ENCODE assay signal across 39 cellular contexts in genomic region chr6:35124356-35124755, GRCh38. TPM values are rescaled to one million over a fixed set of nuclear protein-coding genes. Genes with fewer than 3 reads are reported as not detected.
"Had no signal": no experiment of that assay in that cellular context is flagged by ENCODE, and none has a peak within 500 bp of the region (broad histone marks: within the 10 kb centered on the region; RNA-seq: fewer than 3 reads in every experiment).

No MANE protein-coding gene starts in this region.

- DNase-seq: activated CD4-positive, alpha-beta memory T cell treated with anti-CD3 and anti-CD28 coated beads, Interleukin-2, amount 10 ng/mL, durations not matched to agents 7 days and 5 days; activated CD4-positive, alpha-beta T cell treated with anti-CD3 and anti-CD28 coated beads for 1 hour; activated CD4-positive, alpha-beta T cell treated with anti-CD3 and anti-CD28 coated beads for 36 hours; activated CD4-positive, alpha-beta T cell treated with anti-CD3 and anti-CD28 coated beads for 48 hours; activated CD4-positive, alpha-beta T cell treated with anti-CD3 and anti-CD28 coated beads, Interleukin-2, amount 10 ng/mL, durations not matched to agents 7 days and 5 days; activated CD4-positive, alpha-beta T cell treated with anti-CD3 and anti-CD28 coated beads, Interleukin-2, amount 50 U/mL, for 48 hours; activated CD4-positive, CD25-positive, alpha-beta regulatory T cell; activated CD8-positive, alpha-beta memory T cell treated with anti-CD3 and anti-CD28 coated beads for 24 hours; activated CD8-positive, alpha-beta memory T cell treated with anti-CD3 and anti-CD28 coated beads, Interleukin-2, amount 10 ng/mL, durations not matched to agents 7 days and 5 days; activated CD8-positive, alpha-beta memory T cell treated with anti-CD3 and anti-CD28 coated beads, Interleukin-2, amount 50 U/mL, for 48 hours; activated CD8-positive, alpha-beta T cell treated with anti-CD3 and anti-CD28 coated beads, Interleukin-2, amount 10 ng/mL, durations not matched to agents 7 days and 5 days; activated effector memory CD4-positive, alpha-beta T cell treated with Interleukin-2 at 50 U/mL for 16 hours; activated gamma-delta T cell; activated naive CD4-positive, alpha-beta T cell treated with anti-CD3 and anti-CD28 coated beads, Interleukin-2, amount 10 ng/mL, durations not matched to agents 7 days and 5 days; activated naive CD4-positive, alpha-beta T cell treated with Interleukin-2 at 50 U/mL for 16 hours; activated naive CD8-positive, alpha-beta T cell treated with anti-CD3 and anti-CD28 coated beads, Interleukin-2, amount 10 ng/mL, durations not matched to agents 7 days and 5 days; activated naive CD8-positive, alpha-beta T cell treated with anti-CD3 and anti-CD28 coated beads, Interleukin-2, amount 50 U/mL, for 24 hours; activated T-cell treated with anti-CD3 and anti-CD28 coated beads, Interleukin-2, amount 50 U/mL, for 24 hours; activated T-cell treated with anti-CD3 and anti-CD28 coated beads, Interleukin-2, amount 50 U/mL, for 48 hours; aorta; body of pancreas; brain microvascular endothelial cell; caudate nucleus; cerebellar nuclear complex; T-helper 1 cell; T-helper 2 cell; T-helper 9 cell had no signal

- ATAC-seq: activated CD4-positive, alpha-beta T cell treated with anti-CD3 and anti-CD28 coated beads for 36 hours; activated CD4-positive, CD25-positive, alpha-beta regulatory T cell treated with anti-CD3 and anti-CD28 coated beads, Interleukin-2, amount 50 U/mL, for 24 hours; activated CD8-positive, alpha-beta memory T cell treated with anti-CD3 and anti-CD28 coated beads, Interleukin-2, amount 10 ng/mL, durations not matched to agents 7 days and 5 days; activated CD8-positive, alpha-beta T cell treated with anti-CD3 and anti-CD28 coated beads, Interleukin-2, amount 10 ng/mL, durations not matched to agents 7 days and 5 days; activated naive CD8-positive, alpha-beta T cell treated with anti-CD3 and anti-CD28 coated beads, Interleukin-2, amount 50 U/mL, for 24 hours; body of pancreas had no signal

- H3K4me1 Mint-ChIP-seq: activated CD4-positive, alpha-beta memory T cell treated with anti-CD3 and anti-CD28 coated beads, Interleukin-2, amount 10 ng/mL, durations not matched to agents 7 days and 5 days; activated CD4-positive, alpha-beta T cell treated with anti-CD3 and anti-CD28 coated beads for 36 hours; activated CD4-positive, alpha-beta T cell treated with anti-CD3 and anti-CD28 coated beads, Interleukin-2, amount 10 ng/mL, durations not matched to agents 7 days and 5 days; activated CD8-positive, alpha-beta memory T cell treated with anti-CD3 and anti-CD28 coated beads, Interleukin-2, amount 10 ng/mL, durations not matched to agents 7 days and 5 days; activated naive CD4-positive, alpha-beta T cell treated with anti-CD3 and anti-CD28 coated beads, Interleukin-2, amount 10 ng/mL, durations not matched to agents 7 days and 5 days; activated naive CD4-positive, alpha-beta T cell treated with anti-CD3 and anti-CD28 coated beads, Interleukin-2, amount 50 U/mL, for 24 hours; activated naive CD8-positive, alpha-beta T cell treated with anti-CD3 and anti-CD28 coated beads, Interleukin-2, amount 10 ng/mL, durations not matched to agents 7 days and 5 days; activated naive CD8-positive, alpha-beta T cell treated with anti-CD3 and anti-CD28 coated beads, Interleukin-2, amount 50 U/mL, for 24 hours; central memory CD8-positive, alpha-beta T cell had no signal

- H3K27ac Mint-ChIP-seq: activated CD4-positive, alpha-beta memory T cell treated with anti-CD3 and anti-CD28 coated beads, Interleukin-2, amount 10 ng/mL, durations not matched to agents 7 days and 5 days; activated CD4-positive, alpha-beta T cell treated with anti-CD3 and anti-CD28 coated beads for 36 hours; activated CD4-positive, alpha-beta T cell treated with anti-CD3 and anti-CD28 coated beads, Interleukin-2, amount 10 ng/mL, durations not matched to agents 7 days and 5 days; activated CD8-positive, alpha-beta memory T cell treated with anti-CD3 and anti-CD28 coated beads, Interleukin-2, amount 10 ng/mL, durations not matched to agents 7 days and 5 days; activated CD8-positive, alpha-beta T cell treated with anti-CD3 and anti-CD28 coated beads, Interleukin-2, amount 10 ng/mL, durations not matched to agents 7 days and 5 days; activated naive CD4-positive, alpha-beta T cell treated with anti-CD3 and anti-CD28 coated beads, Interleukin-2, amount 10 ng/mL, durations not matched to agents 7 days and 5 days; activated naive CD4-positive, alpha-beta T cell treated with anti-CD3 and anti-CD28 coated beads, Interleukin-2, amount 50 U/mL, for 24 hours; activated naive CD8-positive, alpha-beta T cell; activated naive CD8-positive, alpha-beta T cell treated with anti-CD3 and anti-CD28 coated beads, Interleukin-2, amount 10 ng/mL, durations not matched to agents 7 days and 5 days; activated naive CD8-positive, alpha-beta T cell treated with anti-CD3 and anti-CD28 coated beads, Interleukin-2, amount 50 U/mL, for 24 hours; activated T-cell treated with anti-CD3 and anti-CD28 coated beads, Interleukin-2, amount 50 U/mL, for 24 hours; activated T-helper 2 cell treated with anti-CD3 and anti-CD28 coated beads, Interferon-gamma antibody, Interleukin-2, Interleukin-4, amounts not matched to agents 10 μg/mL and 5 μg/mL and 100 μg/mL, durations not matched to agents 14 hours and 24 hours and 36 hours; T-helper 1 cell treated with Interleukin-12 subunit alpha and Interleukin-12 subunit beta and Interleukin-4 antibody, amounts not matched to agents 30 μg/mL and 1 μg/mL, for 36 hours; T-helper 2 cell treated with Interferon-gamma antibody and Interleukin-4, amounts not matched to agents 5 μg/mL and 100 μg/mL, for 36 hours had no signal

- FAIRE-seq: astrocyte, TTC549 had no signal

- H3K4me3 Mint-ChIP-seq: activated CD4-positive, alpha-beta memory T cell treated with anti-CD3 and anti-CD28 coated beads, Interleukin-2, amount 10 ng/mL, durations not matched to agents 7 days and 5 days; activated CD4-positive, alpha-beta T cell treated with anti-CD3 and anti-CD28 coated beads for 36 hours; activated CD4-positive, alpha-beta T cell treated with anti-CD3 and anti-CD28 coated beads, Interleukin-2, amount 10 ng/mL, durations not matched to agents 7 days and 5 days; activated CD8-positive, alpha-beta memory T cell treated with anti-CD3 and anti-CD28 coated beads, Interleukin-2, amount 10 ng/mL, durations not matched to agents 7 days and 5 days; activated CD8-positive, alpha-beta T cell treated with anti-CD3 and anti-CD28 coated beads, Interleukin-2, amount 10 ng/mL, durations not matched to agents 7 days and 5 days; activated naive CD4-positive, alpha-beta T cell treated with anti-CD3 and anti-CD28 coated beads, Interleukin-2, amount 10 ng/mL, durations not matched to agents 7 days and 5 days; activated naive CD4-positive, alpha-beta T cell treated with anti-CD3 and anti-CD28 coated beads, Interleukin-2, amount 50 U/mL, for 24 hours; activated naive CD8-positive, alpha-beta T cell; activated naive CD8-positive, alpha-beta T cell treated with anti-CD3 and anti-CD28 coated beads, Interleukin-2, amount 10 ng/mL, durations not matched to agents 7 days and 5 days; activated naive CD8-positive, alpha-beta T cell treated with anti-CD3 and anti-CD28 coated beads, Interleukin-2, amount 50 U/mL, for 24 hours; activated T-cell treated with anti-CD3 and anti-CD28 coated beads, Interleukin-2, amount 50 U/mL, for 24 hours; central memory CD8-positive, alpha-beta T cell; T-helper 1 cell treated with Interleukin-12 subunit alpha and Interleukin-12 subunit beta and Interleukin-4 antibody, amounts not matched to agents 30 μg/mL and 1 μg/mL, for 36 hours; T-helper 2 cell treated with Interferon-gamma antibody and Interleukin-4, amounts not matched to agents 5 μg/mL and 100 μg/mL, for 36 hours had no signal

- H3K36me3 Mint-ChIP-seq: activated CD8-positive, alpha-beta memory T cell treated with anti-CD3 and anti-CD28 coated beads, Interleukin-2, amount 10 ng/mL, durations not matched to agents 7 days and 5 days; activated naive CD4-positive, alpha-beta T cell treated with anti-CD3 and anti-CD28 coated beads, Interleukin-2, amount 10 ng/mL, durations not matched to agents 7 days and 5 days; activated naive CD8-positive, alpha-beta T cell treated with anti-CD3 and anti-CD28 coated beads, Interleukin-2, amount 10 ng/mL, durations not matched to agents 7 days and 5 days had no signal

- H3K4me3 ChIP-seq: body of pancreas, breast epithelium, cardiac muscle cell had no signal

- H3K9me3 Mint-ChIP-seq: activated CD4-positive, alpha-beta memory T cell treated with anti-CD3 and anti-CD28 coated beads, Interleukin-2, amount 10 ng/mL, durations not matched to agents 7 days and 5 days; activated naive CD4-positive, alpha-beta T cell treated with anti-CD3 and anti-CD28 coated beads, Interleukin-2, amount 10 ng/mL, durations not matched to agents 7 days and 5 days; activated naive CD4-positive, alpha-beta T cell treated with anti-CD3 and anti-CD28 coated beads, Interleukin-2, amount 50 U/mL, for 24 hours; activated naive CD8-positive, alpha-beta T cell treated with anti-CD3 and anti-CD28 coated beads, Interleukin-2, amount 50 U/mL, for 24 hours; central memory CD8-positive, alpha-beta T cell; T-helper 1 cell treated with Interleukin-12 subunit alpha and Interleukin-12 subunit beta and Interleukin-4 antibody, amounts not matched to agents 30 μg/mL and 1 μg/mL, for 36 hours; T-helper 2 cell treated with Interferon-gamma antibody and Interleukin-4, amounts not matched to agents 5 μg/mL and 100 μg/mL, for 36 hours had no signal

RNA-seq across cellular contexts. Expression of gene TCP11, which starts 16.8 kb away (rescaled TPM):
- total RNA-seq: activated CD4-positive, alpha-beta memory T cell treated with anti-CD3 and anti-CD28 coated beads, Interleukin-2, amount 10 ng/mL, durations not matched to agents 7 days and 5 days; activated CD4-positive, alpha-beta T cell treated with anti-CD3 and anti-CD28 coated beads for 36 hours; activated CD4-positive, alpha-beta T cell treated with anti-CD3 and anti-CD28 coated beads, Interleukin-2, amount 10 ng/mL, durations not matched to agents 7 days and 5 days; activated CD8-positive, alpha-beta memory T cell treated with anti-CD3 and anti-CD28 coated beads, Interleukin-2, amount 10 ng/mL, durations not matched to agents 7 days and 5 days; activated CD8-positive, alpha-beta T cell treated with anti-CD3 and anti-CD28 coated beads, Interleukin-2, amount 10 ng/mL, durations not matched to agents 7 days and 5 days; activated naive CD8-positive, alpha-beta T cell treated with anti-CD3 and anti-CD28 coated beads, Interleukin-2, amount 10 ng/mL, durations not matched to agents 7 days and 5 days; activated T-helper 2 cell treated with anti-CD3 and anti-CD28 coated beads, Interferon-gamma antibody, Interleukin-2, Interleukin-4, amounts not matched to agents 10 μg/mL and 5 μg/mL and 100 μg/mL, durations not matched to agents 14 hours and 24 hours and 36 hours; astrocyte; body of pancreas; chondrocyte had no signal
